8 cellular contexts compared by ENCODE assay signal in the genomic region with DNA sequence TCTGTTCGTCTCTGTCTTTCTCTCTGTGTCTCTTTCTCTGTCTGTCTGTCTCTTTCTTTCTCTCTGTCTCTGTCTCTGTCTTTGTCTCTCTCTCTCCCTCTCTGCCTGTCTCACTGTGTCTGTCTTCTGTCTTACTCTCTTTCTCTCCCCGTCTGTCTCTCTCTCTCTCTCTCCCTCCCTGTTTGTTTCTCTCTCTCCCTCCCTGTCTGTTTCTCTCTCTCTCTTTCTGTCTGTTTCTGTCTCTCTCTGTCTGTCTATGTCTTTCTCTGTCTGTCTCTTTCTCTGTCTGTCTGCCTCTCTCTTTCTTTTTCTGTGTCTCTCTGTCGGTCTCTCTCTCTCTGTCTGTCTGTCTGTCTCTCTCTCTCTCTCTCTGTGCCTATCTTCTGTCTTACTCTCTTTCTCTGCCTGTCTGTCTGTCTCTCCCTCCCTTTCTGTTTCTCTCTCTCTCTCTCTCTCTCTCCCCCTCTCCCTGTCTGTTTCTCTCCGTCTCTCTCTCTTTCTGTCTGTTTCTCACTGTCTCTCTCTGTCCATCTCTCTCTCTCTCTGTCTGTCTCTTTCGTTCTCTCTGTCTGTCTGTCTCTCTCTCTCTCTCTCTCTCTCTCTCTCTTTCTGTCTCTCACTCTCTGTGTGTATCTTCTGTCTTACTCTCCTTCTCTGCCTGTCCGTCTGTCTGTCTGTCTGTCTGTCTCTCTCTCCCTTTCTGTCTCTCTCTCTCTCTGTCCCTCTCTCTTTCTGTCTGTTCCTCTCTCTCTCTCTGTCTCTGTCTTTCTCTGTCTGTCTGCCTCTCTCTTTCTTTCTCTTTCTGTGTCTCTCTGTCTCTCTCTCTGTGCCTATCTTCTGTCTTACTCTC.
A peak's percentile ranks its signal among the peaks of the same experiment; 100 is the strongest.
DNase-seq lines count a peak whose midpoint lies in the region; ATAC-seq, FAIRE-seq and TF ChIP-seq lines count a peak whose summit lies in the region.
"Not testable (repeated sequence)": the region's sequence is repeated elsewhere in the genome, so short reads cannot be mapped to it uniquely, and the experiment has no call there.

No MANE protein-coding gene starts in this region.

- H3K4me1 ChIP-seq in CD8-positive, alpha-beta T cell (ENCODE audit: insufficient read depth, low read length); RWPE2 (ENCODE audit: insufficient read depth, poor library complexity, severe bottlenecking); GM12878 (ENCODE audit: control insufficient read depth, insufficient read depth, low read length); left lung: not testable (repeated sequence)

- not testable (repeated sequence) for H3K36me3 Mint-ChIP-seq in CD8-positive, alpha-beta T cell; stimulated activated memory B cell treated with anti-CD40 and anti-IgM and Interleukin-4, amounts not matched to agents 10 μg/mL and 1 μg/mL and 100 μg/mL, for 72 hours

- POLR2A ChIA-PET in CD8-positive, alpha-beta T cell (lab: Charles Lee); GM12878 (lab: Charles Lee): not testable (repeated sequence)

- BruUV-seq in GM12878 (replicated peaks; lab: Mats Ljungman, UMichigan) = not testable (repeated sequence)

- H3K9me3 Mint-ChIP-seq in CD8-positive, alpha-beta T cell; stimulated activated memory B cell treated with anti-CD40 and anti-IgM and Interleukin-4, amounts not matched to agents 10 μg/mL and 1 μg/mL and 100 μg/mL, for 72 hours: not testable (repeated sequence)

- H3K4me3 Mint-ChIP-seq in CD8-positive, alpha-beta T cell; stimulated activated memory B cell treated with anti-CD40 and anti-IgM and Interleukin-4, amounts not matched to agents 10 μg/mL and 1 μg/mL and 100 μg/mL, for 72 hours: not testable (repeated sequence)

- WGBS in GM12878 (ENCODE audit: insufficient coverage, insufficient replicate concordance, low lambda C conversion rate, missing lambda C conversion rate) = no CpG with 5 or more reads among the region's 6 CpGs

- not testable (repeated sequence) for TF ChIP-seq CTCF in CD8-positive, alpha-beta T cell (IDR thresholded peaks at IDR 0.05); RWPE2 (IDR thresholded peaks at IDR 0.05; ENCODE audit: poor library complexity, severe bottlenecking); GM12878 (IDR thresholded peaks at IDR 0.05 in 2 of 3, conservative IDR thresholded peaks at IDR 0.05 in 1 of 3; ENCODE audit: control insufficient read depth in 2 of 3, extremely low read depth in 1 of 3, insufficient read depth in 1 of 3, low read depth in 3 of 3, low read length in 3 of 3); left lung (IDR thresholded peaks at IDR 0.05)

- not testable (repeated sequence) for TF ChIP-seq POLR2A in GM12878 (IDR thresholded peaks at IDR 0.05; ENCODE audit: low read depth, low read length)

- H3K27me3 Mint-ChIP-seq in CD8-positive, alpha-beta T cell (ENCODE audit: low read depth); stimulated activated memory B cell treated with anti-CD40 and anti-IgM and Interleukin-4, amounts not matched to agents 10 μg/mL and 1 μg/mL and 100 μg/mL, for 72 hours: not testable (repeated sequence)

- not testable (repeated sequence) for H3K9me3 ChIP-seq in CD8-positive, alpha-beta T cell (ENCODE audit: low read length); RWPE2 (ENCODE audit: severe bottlenecking); GM12878 (replicated peaks; ENCODE audit: control insufficient read depth, insufficient read depth, low read length); left lung

- H3K36me3 ChIP-seq in CD8-positive, alpha-beta T cell (ENCODE audit: insufficient read depth, low read length); RWPE2 (ENCODE audit: low read depth); GM12878 (ENCODE audit: control insufficient read depth in 2 of 2, insufficient read depth in 2 of 2, low read length in 1 of 2); left lung: not testable (repeated sequence)

- DNase-seq in CD8-positive, alpha-beta T cell; RWPE2 (ENCODE audit: low spot score); GM12878 (ENCODE audit: low read depth, low spot score); left lung: not testable (repeated sequence)

- not testable (repeated sequence) for FAIRE-seq in GM12878 (lab: Jason Lieb, UNC)

- SMC1A ChIA-PET in GM12878 (lab: Charles Lee; ENCODE audit: uncharacterized antibody, unreplicated experiment) = not testable (repeated sequence)

- peak; percentile 36 for ATAC-seq in CD8-positive, alpha-beta T cell
- peak; percentile 62 for ATAC-seq in GM21360 (IDR thresholded peaks at IDR 0.05; ENCODE audit: unreplicated experiment)
- ATAC-seq in HG02642 (IDR thresholded peaks at IDR 0.05; ENCODE audit: poor library complexity, unreplicated experiment) = peak; percentile 70
- peak; percentile 50 for ATAC-seq in HG03175 (IDR thresholded peaks at IDR 0.05; ENCODE audit: unreplicated experiment)
- peak; percentile 70 for ATAC-seq in RWPE2 (ENCODE audit: low read depth)
- peak; percentile 24; the same call in 2 of the 3 replicates for ATAC-seq in GM12878
- peak; percentile 77 for ATAC-seq in left lung
- ATAC-seq in stimulated activated memory B cell treated with anti-CD40 and anti-IgM and Interleukin-4, amounts not matched to agents 10 μg/mL and 1 μg/mL and 100 μg/mL, for 72 hours = peak; percentile 85

- H2AFZ ChIP-seq in GM12878 (ENCODE audit: control insufficient read depth, low read depth, low read length) = not testable (repeated sequence)

- not testable (repeated sequence) for H3K4me3 ChIP-seq in CD8-positive, alpha-beta T cell (ENCODE audit: low read depth, low read length); RWPE2 (ENCODE audit: severe bottlenecking); GM12878; left lung

- not testable (repeated sequence) for TF ChIP-seq EP300 in GM12878 (IDR thresholded peaks at IDR 0.05; ENCODE audit: borderline replicate concordance in 1 of 2, control insufficient read depth in 1 of 2, low read depth in 2 of 2, low read length in 2 of 2)

- not testable (repeated sequence) for H3K4me1 Mint-ChIP-seq in CD8-positive, alpha-beta T cell (ENCODE audit: low read depth); stimulated activated memory B cell treated with anti-CD40 and anti-IgM and Interleukin-4, amounts not matched to agents 10 μg/mL and 1 μg/mL and 100 μg/mL, for 72 hours

- intact Hi-C loops in CD8-positive, alpha-beta T cell (cut with DNase I, micrococcal nuclease); GM12878 (cut with micrococcal nuclease; ENCODE audit: unreplicated experiment); left lung (cut with DNase I): not testable (repeated sequence)

- not testable (repeated sequence) for H3K79me2 ChIP-seq in GM12878 (ENCODE audit: control insufficient read depth, insufficient read depth, low read length)

- in situ Hi-C loops in GM12878 (cut with MboI) = not testable (repeated sequence)

- H3K27ac Mint-ChIP-seq in CD8-positive, alpha-beta T cell; stimulated activated memory B cell treated with anti-CD40 and anti-IgM and Interleukin-4, amounts not matched to agents 10 μg/mL and 1 μg/mL and 100 μg/mL, for 72 hours: not testable (repeated sequence)

- not testable (repeated sequence) for H3K27ac ChIP-seq in CD8-positive, alpha-beta T cell (ENCODE audit: low read depth, low read length); RWPE2 (ENCODE audit: poor library complexity, severe bottlenecking); GM12878 (ENCODE audit: control insufficient read depth, insufficient read depth); left lung

- not testable (repeated sequence) for H3K27me3 ChIP-seq in CD8-positive, alpha-beta T cell (ENCODE audit: insufficient read depth, low read length); RWPE2 (ENCODE audit: insufficient read depth, poor library complexity, severe bottlenecking); GM12878 (replicated peaks in 1 of 2; ENCODE audit: control insufficient read depth in 2 of 2, insufficient read depth in 2 of 2, low read length in 1 of 2); left lung

- CTCF ChIA-PET in CD8-positive, alpha-beta T cell (lab: Charles Lee); GM12878 (lab: Yijun Ruan, JAX): not testable (repeated sequence)

- not testable (repeated sequence) for TF ChIP-seq RAD21 in GM12878 (IDR thresholded peaks at IDR 0.05; ENCODE audit: insufficient read depth, low read depth, low read length)

- H3K9ac ChIP-seq in GM12878 (ENCODE audit: control insufficient read depth, insufficient read depth, low read length) = not testable (repeated sequence)

- not testable (repeated sequence) for H4K20me1 ChIP-seq in GM12878 (ENCODE audit: control insufficient read depth, insufficient read depth)

- RAD21 ChIA-PET in GM12878 (lab: Charles Lee; ENCODE audit: unreplicated experiment) = not testable (repeated sequence)

- H3K4me2 ChIP-seq in GM12878 (ENCODE audit: control insufficient read depth, insufficient read depth) = not testable (repeated sequence)

Comparison
In these comparisons a context has a peak if more than half of its experiments do, and no peak if none do; other contexts are left out.
1. ATAC-seq: peak in every context shown above with its lines; median percentile 85 in stimulated activated memory B cell treated with anti-CD40 and anti-IgM and Interleukin-4, amounts not matched to agents 10 μg/mL and 1 μg/mL and 100 μg/mL, for 72 hours; 77 in left lung; 70 in HG02642; 70 in RWPE2; 62 in GM21360; 50 in HG03175; 36 in CD8-positive, alpha-beta T cell; 24 in GM12878.